ENCODE assay signal across 8 cellular contexts in the genomic region with DNA sequence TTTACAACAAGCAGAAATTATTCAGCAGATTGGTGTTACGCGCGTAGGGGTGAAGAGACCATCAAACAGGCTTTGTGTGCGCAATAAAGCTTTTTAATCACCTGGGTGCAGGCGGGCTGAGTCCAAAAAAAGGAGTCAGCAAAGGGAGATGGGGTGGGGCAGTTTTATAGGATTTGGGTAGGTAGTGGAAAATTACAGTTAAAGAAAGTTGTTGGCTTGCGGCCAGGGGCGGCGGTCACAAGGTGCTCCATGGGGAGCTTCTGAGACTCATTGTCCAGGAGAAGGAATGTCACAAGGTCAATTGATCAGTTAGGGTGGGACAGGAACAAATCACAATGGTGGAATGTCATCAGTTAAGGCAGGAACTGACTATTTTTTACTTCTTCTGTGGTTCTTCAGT.
A peak's percentile ranks its signal among the peaks of the same experiment; 100 is the strongest.
DNase-seq lines count a peak whose midpoint lies in the region; ATAC-seq and TF ChIP-seq lines count a peak whose summit lies in the region.
"Not testable (repeated sequence)": the region's sequence is repeated elsewhere in the genome, so short reads cannot be mapped to it uniquely, and the experiment has no call there.

No MANE protein-coding gene starts in this region.

- H3K4me1 Mint-ChIP-seq in neural progenitor cell, result not testable (repeated sequence)

- peak overlapping the region in 3 of 11 experiments; percentile 36 to 59 (median 42); a peak in 4 of 22 replicates for H3K9ac ChIP-seq in BLaER1 treated with 17β-estradiol and CSF1 and Interleukin-3, amounts not matched to agents 10 nM and 100 nM
- H3K9ac ChIP-seq in neural progenitor cell, result not testable (repeated sequence)

- peaks cover 26 to 61% (median 49%) of the 10 kb centered on the region in 10 experiments for H3K4me1 ChIP-seq in BLaER1 treated with 17β-estradiol and CSF1 and Interleukin-3, amounts not matched to agents 10 nM and 100 nM
- H3K4me1 ChIP-seq in neural progenitor cell (peaks cover 23% of the 10 kb centered on the region), transverse colon (peaks cover 0 to 12% (median 4%) of the 10 kb centered on the region in 4 donors)

- H3K36me3 ChIP-seq in BLaER1 treated with 17β-estradiol and CSF1 and Interleukin-3, amounts not matched to agents 10 nM and 100 nM; neural progenitor cell; transverse colon: not testable (repeated sequence)

- H3K27me3 Mint-ChIP-seq in neural progenitor cell (ENCODE audit: insufficient read depth, low read depth), result not testable (repeated sequence)

- peaks cover 15% of the 10 kb centered on the region for H3F3A ChIP-seq in neural progenitor cell (ENCODE audit: low read depth)

- not testable (repeated sequence) for H3K4me3 ChIP-seq in BLaER1 treated with 17β-estradiol and CSF1 and Interleukin-3, amounts not matched to agents 10 nM and 100 nM; neural progenitor cell; transverse colon

- H2AFZ ChIP-seq in neural progenitor cell (replicated peaks), result not testable (repeated sequence)

- peaks cover 8 to 27% (median 23%) of the 10 kb centered on the region in 11 experiments; a peak in 21 of 22 replicates for H3K9me3 ChIP-seq in BLaER1 treated with 17β-estradiol and CSF1 and Interleukin-3, amounts not matched to agents 10 nM and 100 nM (replicated peaks in 1 of 11)
- not testable (repeated sequence) for H3K9me3 ChIP-seq in neural progenitor cell (ENCODE audit: low read depth); transverse colon

- H3K79me2 ChIP-seq in neural progenitor cell (ENCODE audit: low read depth), result not testable (repeated sequence)

- H4K20me1 ChIP-seq in BLaER1 treated with 17β-estradiol and CSF1 and Interleukin-3, amounts not matched to agents 10 nM and 100 nM; neural progenitor cell (ENCODE audit: low read depth): not testable (repeated sequence)

- not testable (repeated sequence) for H3K9me3 Mint-ChIP-seq in neural progenitor cell

- ATAC-seq in left colon, result peak; percentile 82

- not testable (repeated sequence) for H3K27me3 ChIP-seq in BLaER1 treated with 17β-estradiol and CSF1 and Interleukin-3, amounts not matched to agents 10 nM and 100 nM; neural progenitor cell; transverse colon

- H3K27ac ChIP-seq in BLaER1 treated with 17β-estradiol and CSF1 and Interleukin-3, amounts not matched to agents 10 nM and 100 nM, result peak overlapping the region in 8 of 11 experiments; percentile 59 to 79 (median 70); a peak in 14 of 22 replicates
- peak overlapping the region; percentile 79 for H3K27ac ChIP-seq in epithelial cell of prostate
- not testable (repeated sequence) for H3K27ac ChIP-seq in neural progenitor cell
- H3K27ac ChIP-seq in transverse colon, result peak overlapping the region in 1 of 4 donors; percentile 37

- intact Hi-C loops in left colon (cut with DNase I, micrococcal nuclease); transverse colon (cut with DNase I; ENCODE audit: low total_unique reads): not testable (repeated sequence)

- peak overlapping the region in 10 of 11 experiments; percentile 20 to 88 (median 70); a peak in 18 of 22 replicates for H3K4me2 ChIP-seq in BLaER1 treated with 17β-estradiol and CSF1 and Interleukin-3, amounts not matched to agents 10 nM and 100 nM
- not testable (repeated sequence) for H3K4me2 ChIP-seq in neural progenitor cell

- not testable (repeated sequence) for TF ChIP-seq CTCF in neural progenitor cell (IDR thresholded peaks at IDR 0.05); transverse colon (IDR thresholded peaks at IDR 0.05)

- in situ Hi-C loops in transverse colon (cut with MboI; ENCODE audit: low pct_ligation_motif_present in 1 of 4, low pct_unique_long_range_greater_than_20kb in 1 of 4, low sequenced_read_pairs in 3 of 4), result not testable (repeated sequence)

- not testable (repeated sequence) for TF ChIP-seq EP300 in transverse colon (IDR thresholded peaks at IDR 0.05; ENCODE audit: low read depth)

- H3K4me3 Mint-ChIP-seq in neural progenitor cell, result not testable (repeated sequence)

- H3K36me3 Mint-ChIP-seq in neural progenitor cell, result not testable (repeated sequence)

- whole genome bisulfite sequencing in transverse colon (ENCODE audit: low coverage in 1 of 2), 2 donors, result 58 to 82% methylated on average over 5 to 8 of the region's 8 CpGs

- not testable (repeated sequence) for H3K27ac Mint-ChIP-seq in neural progenitor cell

- DNase-seq in HT-29 (ENCODE audit: low spot score), result peak; percentile 55
- DNase-seq in NCI-H748 (lab: John Stamatoyannopoulos, UW; ENCODE audit: unreplicated experiment), result peak; percentile 73
- DNase-seq in cerebellar cortex (ENCODE audit: low spot score), result peak; percentile 60
- not testable (repeated sequence) for DNase-seq in epithelial cell of prostate (ENCODE audit: low read depth, low spot score)
- peak; percentile 74 to 86 for DNase-seq in left colon
- DNase-seq in neural progenitor cell (ENCODE audit: low spot score), result peak; percentile 19
- DNase-seq in transverse colon, result peak; percentile 51

- not testable (repeated sequence) for TF ChIP-seq POLR2A in transverse colon (IDR thresholded peaks at IDR 0.05)
